Comparison of ENCODE assay signal across 8 cellular contexts in the genomic region with DNA sequence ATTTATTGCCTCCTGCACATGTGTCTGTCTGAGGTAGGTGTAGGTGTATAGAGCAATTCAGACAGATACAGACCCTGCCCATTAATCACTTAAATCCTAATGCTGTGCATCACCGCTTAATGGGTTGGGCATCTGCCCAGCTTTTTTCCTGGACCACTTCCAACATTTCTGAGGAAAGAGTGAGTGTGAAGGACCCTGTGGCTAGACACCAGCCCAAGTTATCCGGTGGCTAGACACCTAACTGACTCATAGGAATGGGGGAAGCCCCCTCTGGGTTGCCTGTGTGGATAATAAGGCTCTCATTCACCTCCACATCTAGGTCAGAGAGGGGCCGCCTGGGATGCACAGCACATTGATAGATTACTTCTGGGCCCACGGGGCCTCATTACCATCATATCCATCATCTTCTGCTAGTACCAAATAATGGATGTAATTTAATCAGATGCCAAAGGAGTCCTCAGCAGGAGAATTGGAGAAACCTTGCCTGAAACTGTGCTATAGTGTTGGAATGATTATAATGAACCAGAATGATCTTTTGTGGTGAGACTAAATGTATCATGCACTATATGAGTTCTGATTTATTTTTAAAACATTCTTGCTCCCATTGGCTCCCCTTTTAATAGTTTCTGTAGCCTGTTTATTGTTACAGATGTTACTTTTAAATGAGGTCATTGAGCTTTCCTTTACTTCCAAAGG.
DNase-seq lines count a peak whose midpoint lies in the region; ATAC-seq and TF ChIP-seq lines count a peak whose summit lies in the region.

No MANE protein-coding gene starts in this region.

- ATAC-seq in body of pancreas: no peak

- no peaks in the 10 kb centered on the region for H3K9me2 ChIP-seq in hepatocyte (replicated peaks; ENCODE audit: insufficient read depth)

- H3K27me3 ChIP-seq in body of pancreas (no peaks in the 10 kb centered on the region), hepatocyte (no peaks in the 10 kb centered on the region)

- H3K36me3 ChIP-seq in body of pancreas (replicated peaks in 1 of 2; ENCODE audit: insufficient read depth in 1 of 2, low read depth in 2 of 2) (no peaks in the 10 kb centered on the region), hepatocyte (replicated peaks; ENCODE audit: insufficient read depth, low read depth) (no peaks in the 10 kb centered on the region)

- H2AFZ ChIP-seq in hepatocyte: no peak overlapping the region

- DNase-seq in NCI-H1417 (lab: John Stamatoyannopoulos, UW) (peak in 2 of 3 experiments; percentile 5 to 58), NCI-H1417 treated with DMSO at 0.1 percent for 48 hours (lab: John Stamatoyannopoulos, UW) (no peak), NCI-H128 (lab: John Stamatoyannopoulos, UW; ENCODE audit: unreplicated experiment) (peak; percentile 55), body of pancreas (peak in 3 of 4 donors; percentile 10 to 12 (median 11)), retina (peak; percentile 12), hepatocyte (ENCODE audit: low spot score) (no peak), NOMO-1 (lab: John Stamatoyannopoulos, UW; ENCODE audit: unreplicated experiment in 2 of 2) (no peak)
- no peak for DNase-seq in activated CD4-positive, alpha-beta T cell treated with anti-CD3 and anti-CD28 coated beads, Interleukin-2, amount 50 U/mL, for 1 hour

- no peak overlapping the region for H3K4me2 ChIP-seq in hepatocyte

- intact Hi-C loops in body of pancreas (cut with DNase I): no loop called here

- TF ChIP-seq CTCF in body of pancreas (IDR thresholded peaks at IDR 0.05) (no peak), hepatocyte (IDR thresholded peaks at IDR 0.05; ENCODE audit: poor library complexity) (no peak)

- peaks cover 18% of the 10 kb centered on the region for H4K20me1 ChIP-seq in hepatocyte (ENCODE audit: insufficient read depth, poor library complexity, severe bottlenecking)

- WGBS in body of pancreas, 2 donors: 44 to 66% methylated on average over 4 of the region's 4 CpGs
- 47% methylated on average over 4 of the region's 4 CpGs for WGBS in hepatocyte (ENCODE audit: low lambda C conversion rate, missing lambda C conversion rate)

- H3K9me3 ChIP-seq in body of pancreas: no peaks in the 10 kb centered on the region
- no peaks in the 10 kb centered on the region for H3K9me3 ChIP-seq in hepatocyte (ENCODE audit: low read depth)

- no peak overlapping the region for H3K27ac ChIP-seq in body of pancreas
- H3K27ac ChIP-seq in hepatocyte: no peak overlapping the region

- peaks cover 16% of the 10 kb centered on the region for H3K79me2 ChIP-seq in hepatocyte

- TF ChIP-seq POLR2A in body of pancreas (IDR thresholded peaks at IDR 0.05): no peak

- H3K4me1 ChIP-seq in body of pancreas (peaks cover 20% of the 10 kb centered on the region), hepatocyte (ENCODE audit: insufficient read depth) (no peaks in the 10 kb centered on the region)

- H3K4me3 ChIP-seq in body of pancreas (no peak overlapping the region), hepatocyte (no peak overlapping the region)

Comparison
In these comparisons a context has a peak if more than half of its experiments do, and no peak if none do; other contexts are left out.
1. DNase-seq: peak in NCI-H1417 (2 of 3), NCI-H128 (single experiment), body of pancreas (3 of 4) and retina (single experiment); none in NCI-H1417 treated with DMSO at 0.1 percent for 48 hours (single experiment), hepatocyte (single experiment), NOMO-1 (0 of 2) and activated CD4-positive, alpha-beta T cell treated with anti-CD3 and anti-CD28 coated beads, Interleukin-2, amount 50 U/mL, for 1 hour (single experiment).